ENCODE assay signal across 8 cellular contexts in genomic region chr19:46788101-46788967, GRCh38. TPM values are rescaled to one million over a fixed set of nuclear protein-coding genes. Genes with fewer than 3 reads are reported as not detected.
DNase-seq lines count a peak whose midpoint lies in the region; ATAC-seq lines count a peak whose summit lies in the region.

SLC1A5 (minus strand) TSS chr19:46788594; CDS start chr19:46787965, 629 bp downstream.

- CTCF ChIA-PET in naive thymus-derived CD4-positive, alpha-beta T cell (lab: Charles Lee), result interaction anchor here (0.5 to 2.2 kb wide), 5 partner anchors 9 to 336 kb away, joined by 3 to 7 read pairs (median 4); no protein-coding TSS in a partner anchor

- H3K27me3 ChIP-seq in naive thymus-derived CD4-positive, alpha-beta T cell (ENCODE audit: control insufficient read depth in 2 of 2, insufficient read depth in 2 of 2, low read length in 2 of 2), result no peaks in the 10 kb centered on the region

- peak within 1 kb of the TSS; percentile 77 for H3K4me3 ChIP-seq in naive thymus-derived CD4-positive, alpha-beta T cell (ENCODE audit: low read length)

- no peaks in the 10 kb centered on the region for H3K9me3 ChIP-seq in naive thymus-derived CD4-positive, alpha-beta T cell (ENCODE audit: control insufficient read depth in 2 of 3, low read length in 3 of 3)

- peak within 1 kb of the TSS; percentile 25 to 92 (median 86) for H3K27ac Mint-ChIP-seq in naive thymus-derived CD4-positive, alpha-beta T cell
- peak within 1 kb of the TSS; percentile 100 for H3K27ac Mint-ChIP-seq in stimulated activated effector memory CD8-positive, alpha-beta T cell treated with anti-CD3 and anti-CD28 coated beads, Interleukin-12 subunit alpha, Interleukin-12 subunit beta, amount 100 ng/mL, for 72 hours

- peak within 1 kb of the TSS; percentile 62 for H3K27ac ChIP-seq in naive thymus-derived CD4-positive, alpha-beta T cell (ENCODE audit: low read depth, low read length)

- peaks cover 31 to 44% of the 10 kb centered on the region in 2 donors for H3K4me1 ChIP-seq in naive thymus-derived CD4-positive, alpha-beta T cell (ENCODE audit: control insufficient read depth in 2 of 2, insufficient read depth in 2 of 2, low read length in 2 of 2)

- DNase-seq in DMS53 treated with DMSO at 0.1 percent for 48 hours (lab: John Stamatoyannopoulos, UW; ENCODE audit: unreplicated experiment) (peak; percentile 87), LHCN-M2 (ENCODE audit: low read depth) (peak; percentile 94), RKO (ENCODE audit: low spot score) (peak; percentile 98), fibroblast of gingiva (ENCODE audit: low read depth) (peak; percentile 98)
- DNase-seq in activated T-cell treated with anti-CD3 and anti-CD28 coated beads, Interleukin-2, amount 50 U/mL, for 48 hours, result peak; percentile 99 to 100
- peak; percentile 77 to 98 (median 84) for DNase-seq in naive thymus-derived CD4-positive, alpha-beta T cell
- DNase-seq in stimulated activated effector memory CD8-positive, alpha-beta T cell treated with anti-CD3 and anti-CD28 coated beads, Interleukin-12 subunit alpha, Interleukin-12 subunit beta, amount 100 ng/mL, for 72 hours (ENCODE audit: low spot score in 2 of 2), result peak; percentile 95 to 100

- H3K9me3 Mint-ChIP-seq in naive thymus-derived CD4-positive, alpha-beta T cell, result no peaks in the 10 kb centered on the region
- no peaks in the 10 kb centered on the region for H3K9me3 Mint-ChIP-seq in stimulated activated effector memory CD8-positive, alpha-beta T cell treated with anti-CD3 and anti-CD28 coated beads, Interleukin-12 subunit alpha, Interleukin-12 subunit beta, amount 100 ng/mL, for 72 hours

- H3K36me3 ChIP-seq in naive thymus-derived CD4-positive, alpha-beta T cell (ENCODE audit: control insufficient read depth in 2 of 3, insufficient read depth in 3 of 3, low read length in 3 of 3), result no peaks in the 10 kb centered on the region

- H3K4me3 Mint-ChIP-seq in naive thymus-derived CD4-positive, alpha-beta T cell, result peak within 1 kb of the TSS; percentile 85 to 91 (median 89)
- peak within 1 kb of the TSS; percentile 99 for H3K4me3 Mint-ChIP-seq in stimulated activated effector memory CD8-positive, alpha-beta T cell treated with anti-CD3 and anti-CD28 coated beads, Interleukin-12 subunit alpha, Interleukin-12 subunit beta, amount 100 ng/mL, for 72 hours

- H3K4me1 Mint-ChIP-seq in naive thymus-derived CD4-positive, alpha-beta T cell, result peaks cover 19 to 73% (median 61%) of the 10 kb centered on the region in 7 donors
- peaks cover 54% of the 10 kb centered on the region for H3K4me1 Mint-ChIP-seq in stimulated activated effector memory CD8-positive, alpha-beta T cell treated with anti-CD3 and anti-CD28 coated beads, Interleukin-12 subunit alpha, Interleukin-12 subunit beta, amount 100 ng/mL, for 72 hours

- peaks cover 0 to 2% (median 0%) of the 10 kb centered on the region in 5 donors for H3K27me3 Mint-ChIP-seq in naive thymus-derived CD4-positive, alpha-beta T cell

- peak; percentile 58 for ATAC-seq in GM21786 (IDR thresholded peaks at IDR 0.05; ENCODE audit: unreplicated experiment)
- peak; percentile 93 for ATAC-seq in naive thymus-derived CD4-positive, alpha-beta T cell
- ATAC-seq in stimulated activated effector memory CD8-positive, alpha-beta T cell treated with anti-CD3 and anti-CD28 coated beads, Interleukin-12 subunit alpha, Interleukin-12 subunit beta, amount 100 ng/mL, for 72 hours, result peak; percentile 84

- POLR2A ChIA-PET in naive thymus-derived CD4-positive, alpha-beta T cell (lab: Charles Lee), result interaction anchor here (1.0 to 3.4 kb wide), 5 partner anchors 30 to 43 kb away, joined by 3 to 14 read pairs (median 3); no protein-coding TSS in a partner anchor

- H3K36me3 Mint-ChIP-seq in naive thymus-derived CD4-positive, alpha-beta T cell, result peaks cover 0 to 32% (median 0%) of the 10 kb centered on the region in 5 donors
- H3K36me3 Mint-ChIP-seq in stimulated activated effector memory CD8-positive, alpha-beta T cell treated with anti-CD3 and anti-CD28 coated beads, Interleukin-12 subunit alpha, Interleukin-12 subunit beta, amount 100 ng/mL, for 72 hours, result peaks cover 54% of the 10 kb centered on the region

- intact Hi-C loops in naive thymus-derived CD4-positive, alpha-beta T cell (cut with micrococcal nuclease), result loop anchor here (1.0 to 10.0 kb wide), 7 partner anchors 33 to 486 kb away; partner anchors contain the start of genes ZC3H4 (in 2 of the 2), AP2S1 (in 1 of the 2), FKRP (in 1 of the 2) and INAFM1 (in 1 of the 2)

RNA-seq across cellular contexts. Expression of gene SLC1A5, which starts in this region (rescaled TPM):
- 68.0 and 77.1 TPM in 2 replicates for total RNA-seq in LHCN-M2 (2014; rRNA removed)
- 54.3 TPM for polyA plus RNA-seq in LHCN-M2 (2012)
- 100 to 1,000 TPM in 1 of 5 experiments, 10 to 100 TPM in 1, 1 to 10 TPM in 3; 3.5 to 120 (median 5.3) TPM for total RNA-seq in naive thymus-derived CD4-positive, alpha-beta T cell
- polyA plus RNA-seq in naive thymus-derived CD4-positive, alpha-beta T cell, result 1 to 10 TPM; 1.1 to 5.6 TPM

Comparison
In these comparisons a context has a peak if more than half of its experiments do, and no peak if none do; other contexts are left out.
1. Peak in every context shown above with its lines: DNase-seq, ATAC-seq, H3K4me3 ChIP-seq and H3K27ac ChIP-seq.